12 cellular contexts compared by ENCODE assay signal in the genomic region with DNA sequence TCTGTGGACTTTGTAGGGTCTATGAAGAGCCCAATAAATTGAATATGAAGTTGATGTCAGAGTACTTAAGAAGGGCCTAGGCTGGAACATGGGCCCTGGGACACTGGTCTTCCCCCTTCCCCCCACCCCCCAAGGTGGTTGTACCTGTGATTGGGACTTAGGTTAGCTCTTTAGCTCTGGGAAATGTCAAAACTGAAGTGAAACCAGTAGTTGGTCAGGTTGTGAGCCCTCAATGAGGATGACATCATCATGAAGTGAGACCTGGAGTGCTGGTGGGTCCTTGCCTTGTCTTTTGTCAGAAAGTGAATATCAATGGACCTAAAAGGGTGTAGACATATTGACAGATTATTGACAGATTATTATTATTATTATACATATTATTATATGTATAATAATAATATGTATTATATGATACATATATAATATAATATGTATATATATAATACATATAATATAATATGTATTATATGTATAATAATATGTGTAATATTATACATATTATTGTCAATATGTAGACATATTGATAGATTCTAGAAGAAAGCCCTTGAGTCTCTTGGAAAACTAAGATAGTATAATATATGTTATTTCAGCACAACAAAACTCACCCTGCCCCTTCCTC. TPM values are rescaled to one million over a fixed set of nuclear protein-coding genes. Genes with fewer than 3 reads are reported as not detected.
DNase-seq lines count a peak whose midpoint lies in the region; ATAC-seq and TF ChIP-seq lines count a peak whose summit lies in the region.
"Had no signal": no experiment of that assay in that cellular context is flagged by ENCODE, and none has a peak within 500 bp of the region (broad histone marks: within the 10 kb centered on the region; RNA-seq: fewer than 3 reads in every experiment).

No MANE protein-coding gene starts in this region.

- H3K9me3 ChIP-seq in BE2C: no peaks in the 10 kb centered on the region
- H3K9me3 ChIP-seq: neutrophil had no signal

- DNase-seq in GM10266 (ENCODE audit: extremely low spot score) (peak; percentile 69), NB4 (ENCODE audit: low read depth) (peak; percentile 32), BE2C (no peak), LoVo (ENCODE audit: low spot score) (no peak), NCI-H2081 (lab: John Stamatoyannopoulos, UW) (no peak), NCI-H2171 (lab: John Stamatoyannopoulos, UW) (no peak)
- DNase-seq: DND-41, foreskin fibroblast, KBM-7 had no signal

- no peak for TF ChIP-seq CTCF in GM10266 (IDR thresholded peaks at IDR 0.05; ENCODE audit: control insufficient read depth, insufficient read depth, low read depth, missing control alignments)
- TF ChIP-seq CTCF in NB4 (IDR thresholded peaks at IDR 0.05; ENCODE audit: low read depth, low read length): no peak
- no peak for TF ChIP-seq CTCF in BE2C (IDR thresholded peaks at IDR 0.05; ENCODE audit: low read depth, low read length)

- H3K36me3 ChIP-seq in BE2C: peaks cover 21% of the 10 kb centered on the region
- H3K36me3 ChIP-seq: neutrophil had no signal

- H3K27me3 ChIP-seq in BE2C: no peaks in the 10 kb centered on the region
- H3K27me3 ChIP-seq: neutrophil had no signal

- H3K4me3 ChIP-seq in NB4 (ENCODE audit: low read depth, low read length): no peak overlapping the region
- H3K4me3 ChIP-seq in BE2C (ENCODE audit: low read depth, low read length): no peak overlapping the region

- no peak for TF ChIP-seq POLR2A in NB4 (IDR thresholded peaks at IDR 0.05; ENCODE audit: extremely low read depth, insufficient read length)

- no peaks in the 10 kb centered on the region for H3K4me1 ChIP-seq in BE2C

- ATAC-seq in GM19043 (IDR thresholded peaks at IDR 0.05; ENCODE audit: low read depth, unreplicated experiment) (peak; percentile 76), HG02884 (IDR thresholded peaks at IDR 0.05; ENCODE audit: unreplicated experiment) (peak; percentile 84)

RNA-seq across cellular contexts. Expression of gene MARS2, which starts 5.4 kb away (rescaled TPM):
- polyA plus RNA-seq in BE2C (2012; ENCODE audit: insufficient read depth, insufficient read length, low read depth): 43.2 TPM

RNA-seq across cellular contexts. Expression of gene RFTN2, which starts 35.1 kb away (rescaled TPM):
- 0.29 TPM for polyA plus RNA-seq in BE2C (2012; ENCODE audit: insufficient read depth, insufficient read length, low read depth)

Comparison
In these comparisons a context has a peak if more than half of its experiments do, and no peak if none do; other contexts are left out.
1. DNase-seq: peak in GM10266 (single experiment) and NB4 (single experiment); none in BE2C (single experiment), LoVo (single experiment), NCI-H2081 (0 of 2) and NCI-H2171 (single experiment).